15 cellular contexts compared by ENCODE assay signal in genomic region chr10:127186846-127187245, GRCh38. TPM values are rescaled to one million over a fixed set of nuclear protein-coding genes. Genes with fewer than 3 reads are reported as not detected.
DNase-seq lines count a peak whose midpoint lies in the region; ATAC-seq and TF ChIP-seq lines count a peak whose summit lies in the region.
"Had no signal": no experiment of that assay in that cellular context is flagged by ENCODE, and none has a peak within 500 bp of the region (broad histone marks: within the 10 kb centered on the region; RNA-seq: fewer than 3 reads in every experiment).

No MANE protein-coding gene starts in this region.

- no peaks in the 10 kb centered on the region for H3K9me3 ChIP-seq in SK-N-SH
- H3K9me3 ChIP-seq: Caco-2 had no signal

- no peaks in the 10 kb centered on the region for H3K36me3 ChIP-seq in SK-N-SH (replicated peaks in 1 of 2; ENCODE audit: control insufficient read depth in 1 of 2, insufficient read depth in 2 of 2, low read length in 1 of 2)

- TF ChIP-seq CTCF in SK-N-SH (IDR thresholded peaks at IDR 0.05), result no peak
- TF ChIP-seq CTCF in HFFc6 (IDR thresholded peaks at IDR 0.05), result no peak
- TF ChIP-seq CTCF in epithelial cell of esophagus (IDR thresholded peaks at IDR 0.05; ENCODE audit: insufficient read depth, low read depth, low read length, missing control alignments), result no peak

- no peak for TF ChIP-seq EP300 in SK-N-SH (IDR thresholded peaks at IDR 0.05; ENCODE audit: borderline replicate concordance in 1 of 2, low read depth in 1 of 2, low read length in 1 of 2)

- in situ Hi-C loops in KBM-7 (cut with MboI; ENCODE audit: low pct_unique_long_range_greater_than_20kb, low sequenced_read_pairs), result no loop called here

- POLR2A ChIA-PET in SK-N-SH (lab: Yijun Ruan, JAX), result no interaction called here

- H3K4me3 ChIP-seq in SK-N-SH (ENCODE audit: low read depth in 2 of 2, low read length in 1 of 2) (no peak overlapping the region), epithelial cell of esophagus (ENCODE audit: low read length) (no peak overlapping the region)

- H3K9ac ChIP-seq in SK-N-SH, result no peak overlapping the region

- no peaks in the 10 kb centered on the region; the same call in 1 of the 2 replicates for H3K27me3 Mint-ChIP-seq in HFFc6 (ENCODE audit: insufficient read depth)

- H3K4me1 ChIP-seq in SK-N-SH (ENCODE audit: control insufficient read depth in 1 of 2, insufficient read depth in 2 of 2, low read depth in 1 of 2, low read length in 1 of 2), result peaks cover 0 to 5% of the 10 kb centered on the region in 2 experiments; a peak in 1 of 4 replicates
- H3K4me1 ChIP-seq: Caco-2 had no signal

- WGBS in SK-N-SH (ENCODE audit: low lambda C conversion rate), result 69% methylated on average over 5 of the region's 5 CpGs

- TF ChIP-seq RAD21 in SK-N-SH (IDR thresholded peaks at IDR 0.05; ENCODE audit: low read length), result no peak

- no peak overlapping the region for H3K27ac ChIP-seq in SK-N-SH (ENCODE audit: low read depth in 2 of 2, low read length in 1 of 2)
- H3K27ac ChIP-seq: 22Rv1, HL-60 had no signal

- H3F3A ChIP-seq in SK-N-SH (replicated peaks; ENCODE audit: insufficient read depth), result no peaks in the 10 kb centered on the region

- no peak overlapping the region for H3K4me2 ChIP-seq in SK-N-SH

- CTCF ChIA-PET in SK-N-SH (lab: Yijun Ruan, JAX), result no interaction called here

- no peaks in the 10 kb centered on the region for H3K9me3 Mint-ChIP-seq in HFFc6

- H3K79me2 ChIP-seq in SK-N-SH (ENCODE audit: insufficient read depth), result no peaks in the 10 kb centered on the region

- H3K27me3 ChIP-seq in SK-N-SH (ENCODE audit: insufficient read depth), result no peaks in the 10 kb centered on the region

- peaks cover 9% of the 10 kb centered on the region; the same call in 1 of the 2 replicates for H3K36me3 Mint-ChIP-seq in HFFc6 (ENCODE audit: low read depth)
- H3K36me3 Mint-ChIP-seq: CD14-positive monocyte; CD8-positive, alpha-beta memory T cell had no signal

- ATAC-seq in SK-N-SH treated with all-trans-retinoic acid at 6 μM for 48 hours, result no peak

- H3K27ac Mint-ChIP-seq in HFFc6, result peak overlapping the region; percentile 14; the same call in 1 of the 2 replicates
- H3K27ac Mint-ChIP-seq: CD8-positive, alpha-beta memory T cell had no signal

- no peak overlapping the region for H3K4me3 Mint-ChIP-seq in HFFc6
- H3K4me3 Mint-ChIP-seq: CD14-positive monocyte; CD8-positive, alpha-beta memory T cell had no signal

- peaks cover 14% of the 10 kb centered on the region; the same call in 1 of the 2 replicates for H3K4me1 Mint-ChIP-seq in HFFc6 (ENCODE audit: low read depth)
- H3K4me1 Mint-ChIP-seq: CD14-positive monocyte had no signal

- H3K9me2 ChIP-seq in SK-N-SH, result no peaks in the 10 kb centered on the region

- DNase-seq in SK-N-SH (peak; percentile 28), HFFc6 (peak; percentile 28), epithelial cell of esophagus (ENCODE audit: low read depth) (peak; percentile 26), KBM-7 (no peak)
- no peak for DNase-seq in activated T-cell treated with anti-CD3 and anti-CD28 coated beads, Interleukin-2, amount 50 U/mL, for 1 hour
- no peak for DNase-seq in activated CD4-positive, CD25-positive, alpha-beta regulatory T cell treated with anti-CD3 and anti-CD28 coated beads, Interleukin-2, amount 50 U/mL, for 72 hours
- DNase-seq: Caco-2; CD8-positive, alpha-beta memory T cell; HCEC 1CT had no signal

- 0 out of 2 replicates have a peak, but pooled peaks cover 5% of the 10 kb centered on the region for H4K20me1 ChIP-seq in SK-N-SH (ENCODE audit: insufficient read depth)

- H2AFZ ChIP-seq in SK-N-SH (ENCODE audit: low read depth), result no peak overlapping the region

TF ChIP-seq in SK-N-SH, 30 proteins besides CTCF, POLR2A, EP300 and RAD21:
- TF ChIP-seq JUND (IDR thresholded peaks at IDR 0.05) (no peak), USF1 (IDR thresholded peaks at IDR 0.05; ENCODE audit: borderline replicate concordance, low read depth) (no peak), USF2 (IDR thresholded peaks at IDR 0.05; ENCODE audit: borderline replicate concordance, low read depth, low read length) (no peak)
TF ChIP-seq in SK-N-SH: peak in this region for 0.

TF ChIP-seq in SK-N-SH treated with all-trans-retinoic acid at 6 μM for 48 hours, 23 proteins besides CTCF, POLR2A, EP300 and RAD21:
- no peak for TF ChIP-seq PATZ1 (CRISPR knock-in tag; IDR thresholded peaks at IDR 0.05; ENCODE audit: borderline replicate concordance)

RNA-seq across cellular contexts. Expression of gene INSYN2A, which starts 9.5 kb away (rescaled TPM):
- polyA plus RNA-seq in SK-N-SH (2012; rRNA removed), result 0.19 and 0.28 TPM in 2 replicates
- polyA plus RNA-seq in SK-N-SH (2012; cell fraction: cytosol; rRNA removed), result 0.21 TPM in 2 replicates
- polyA plus RNA-seq in SK-N-SH (2012; cell fraction: nucleus; rRNA removed), result 0.26 and 0.30 TPM in 2 replicates
- under 1 TPM; 0.05 to 0.24 (median 0.20) TPM for total RNA-seq in HFFc6 (2021; fragmentation: NEBNext Ultra II Directional; extraction: Animal tissue kit (Norgen Biotek cat#: 25700))
- total RNA-seq: A673; Caco-2; CD8-positive, alpha-beta memory T cell; H4 had no signal
- polyA plus RNA-seq: CD14-positive monocyte; CD8-positive, alpha-beta memory T cell had no signal

Comparison
In these comparisons a context has a peak if more than half of its experiments do, and no peak if none do; other contexts are left out.
1. DNase-seq: peak in SK-N-SH (single experiment), HFFc6 (single experiment) and epithelial cell of esophagus (single experiment); none in activated T-cell treated with anti-CD3 and anti-CD28 coated beads, Interleukin-2, amount 50 U/mL, for 1 hour (single experiment), KBM-7 (single experiment) and activated CD4-positive, CD25-positive, alpha-beta regulatory T cell treated with anti-CD3 and anti-CD28 coated beads, Interleukin-2, amount 50 U/mL, for 72 hours (single experiment).